In genomic region chr6:81734500-81735140, GRCh38 we compare ENCODE assay signal across 15 cellular contexts. TPM values are rescaled to one million over a fixed set of nuclear protein-coding genes. Genes with fewer than 3 reads are reported as not detected.
DNase-seq lines count a peak whose midpoint lies in the region; ATAC-seq, FAIRE-seq and TF ChIP-seq lines count a peak whose summit lies in the region.
"Had no signal": no experiment of that assay in that cellular context is flagged by ENCODE, and none has a peak within 500 bp of the region (broad histone marks: within the 10 kb centered on the region; RNA-seq: fewer than 3 reads in every experiment).

No MANE protein-coding gene starts in this region.

- peaks cover 7% of the 10 kb centered on the region for H3K9me3 Mint-ChIP-seq in progenitor cell of endocrine pancreas (ENCODE audit: low read depth)

- no peaks in the 10 kb centered on the region for H3K27me3 ChIP-seq in suprapubic skin

- peaks cover 1% of the 10 kb centered on the region for H3K36me3 Mint-ChIP-seq in progenitor cell of endocrine pancreas (ENCODE audit: insufficient read depth)

- peak; percentile 69 for ATAC-seq in mucosa of descending colon
- ATAC-seq: A549, GM12878, GM23338 had no signal

- DNase-seq in H54 (ENCODE audit: insufficient read length, low spot score) (no peak), NCI-H69 (lab: John Stamatoyannopoulos, UW) (peak; percentile 23), epithelial cell of esophagus (ENCODE audit: low read depth) (peak; percentile 17), mucosa of descending colon (no peak), NCI-H2029 treated with DMSO at 0.1 percent for 48 hours (lab: John Stamatoyannopoulos, UW) (no peak), progenitor cell of endocrine pancreas (ENCODE audit: low spot score, unreplicated experiment) (no peak), lower leg skin (ENCODE audit: low spot score in 2 of 2) (no peak), suprapubic skin (ENCODE audit: low spot score in 2 of 2) (no peak)
- DNase-seq: DMS53 had no signal

- no peaks in the 10 kb centered on the region for H3K4me1 Mint-ChIP-seq in progenitor cell of endocrine pancreas (ENCODE audit: low read depth)
- H3K4me1 Mint-ChIP-seq: GM23338 had no signal

- H3K9me3 ChIP-seq in mucosa of descending colon = no peaks in the 10 kb centered on the region
- H3K9me3 ChIP-seq in suprapubic skin = no peaks in the 10 kb centered on the region
- H3K9me3 ChIP-seq: A549, HAP-1 had no signal

- H3K4me1 ChIP-seq in mucosa of descending colon (ENCODE audit: low read depth) (no peaks in the 10 kb centered on the region), suprapubic skin (peaks cover 3% of the 10 kb centered on the region)
- H3K4me1 ChIP-seq: A549, HAP-1 had no signal

- no peak overlapping the region for H3K4me3 Mint-ChIP-seq in progenitor cell of endocrine pancreas (ENCODE audit: low read depth)
- H3K4me3 Mint-ChIP-seq: GM23338 had no signal

- no peak overlapping the region for H3K27ac ChIP-seq in suprapubic skin
- H3K27ac ChIP-seq: A549 had no signal

- no peak overlapping the region for H3K4me3 ChIP-seq in epithelial cell of esophagus (ENCODE audit: low read length)
- no peak overlapping the region for H3K4me3 ChIP-seq in mucosa of descending colon
- H3K4me3 ChIP-seq in lower leg skin (ENCODE audit: low read depth, poor library complexity, severe bottlenecking) = no peak overlapping the region
- no peak overlapping the region for H3K4me3 ChIP-seq in suprapubic skin
- H3K4me3 ChIP-seq: A549, GM12878, GM23338, HAP-1 had no signal

- intact Hi-C loops in mucosa of descending colon (cut with DNase I, micrococcal nuclease) (no loop called here), lower leg skin (cut with DNase I; ENCODE audit: low total_unique reads) (no loop called here)

- no peak overlapping the region for H3K27ac Mint-ChIP-seq in progenitor cell of endocrine pancreas
- H3K27ac Mint-ChIP-seq: GM23338 had no signal

- H3K36me3 ChIP-seq in mucosa of descending colon (ENCODE audit: low read depth) (no peaks in the 10 kb centered on the region), suprapubic skin (no peaks in the 10 kb centered on the region)
- H3K36me3 ChIP-seq: HAP-1 had no signal

- peak; percentile 11 for FAIRE-seq in H54 (lab: Jason Lieb, UNC)
- FAIRE-seq: A549, GM12878, HepG2, HTR-8/SVneo had no signal

- 86 to 92% methylated on average over 2 of the region's 2 CpGs for WGBS in lower leg skin, 2 donors
- 93% methylated on average over 2 of the region's 2 CpGs for WGBS in suprapubic skin

- no peaks in the 10 kb centered on the region for H3K27me3 Mint-ChIP-seq in progenitor cell of endocrine pancreas

- no peak for TF ChIP-seq CTCF in epithelial cell of esophagus (IDR thresholded peaks at IDR 0.05; ENCODE audit: insufficient read depth, low read depth, low read length, missing control alignments)
- TF ChIP-seq CTCF in mucosa of descending colon (IDR thresholded peaks at IDR 0.05) = no peak
- TF ChIP-seq CTCF in progenitor cell of endocrine pancreas (IDR thresholded peaks at IDR 0.05; ENCODE audit: unreplicated experiment) = no peak
- TF ChIP-seq CTCF in lower leg skin (IDR thresholded peaks at IDR 0.05) = no peak
- TF ChIP-seq CTCF in suprapubic skin (IDR thresholded peaks at IDR 0.05) = no peak

- TF ChIP-seq EP300 in suprapubic skin (IDR thresholded peaks at IDR 0.05) = no peak

- TF ChIP-seq POLR2A in H54 (IDR thresholded peaks at IDR 0.05; ENCODE audit: low read depth, low read length) (no peak), lower leg skin (IDR thresholded peaks at IDR 0.05) (no peak), suprapubic skin (IDR thresholded peaks at IDR 0.05) (no peak)

RNA-seq across cellular contexts. Expression of gene TENT5A, which starts 17.9 kb away (rescaled TPM):
- total RNA-seq in mucosa of descending colon = 10 to 100 TPM; 26.3 to 30.4 (median 29.5) TPM
- 8.1 and 9.6 TPM in 2 replicates for total RNA-seq in progenitor cell of endocrine pancreas
- total RNA-seq in lower leg skin = 10 to 100 TPM; 18.4 to 26.6 (median 24.7) TPM
- total RNA-seq in suprapubic skin = 10 to 100 TPM; 19.1 to 36.4 (median 26.9) TPM

Comparison
In these comparisons a context has a peak if more than half of its experiments do, and no peak if none do; other contexts are left out.
1. DNase-seq: peak in NCI-H69 (single experiment) and epithelial cell of esophagus (single experiment); none in H54 (single experiment), mucosa of descending colon (0 of 3), NCI-H2029 treated with DMSO at 0.1 percent for 48 hours (single experiment), progenitor cell of endocrine pancreas (single experiment), lower leg skin (0 of 2) and suprapubic skin (0 of 2).